In genomic region chr12:28190321-28191017, GRCh38 we compare ENCODE assay signal across 8 cellular contexts. TPM values are rescaled to one million over a fixed set of nuclear protein-coding genes. Genes with fewer than 3 reads are reported as not detected.
DNase-seq lines count a peak whose midpoint lies in the region; ATAC-seq and TF ChIP-seq lines count a peak whose summit lies in the region.

Gene CCDC91, plus strand, starts transcription at chr12:28190456. Its CDS starts 66,760 bp downstream, at chr12:28257216.

- ATAC-seq in GM19351 (IDR thresholded peaks at IDR 0.05; ENCODE audit: unreplicated experiment) = peak; percentile 89
- peak; percentile 82 for ATAC-seq in HG03520 (IDR thresholded peaks at IDR 0.05; ENCODE audit: unreplicated experiment)
- peak; percentile 96 to 97 for ATAC-seq in lower lobe of right lung

- TF ChIP-seq CTCF in lower lobe of right lung (IDR thresholded peaks at IDR 0.05) = no peak

- POLR2A ChIA-PET in activated CD4-positive, alpha-beta memory T cell treated with anti-CD3 and anti-CD28 coated beads, Interleukin-2, amount 10 ng/mL, durations not matched to agents 7 days and 5 days (lab: Charles Lee) = interaction anchor here (0.9 to 4.2 kb wide), 14 partner anchors 14 to 360 kb away, joined by 3 to 27 read pairs (median 4); no protein-coding TSS in a partner anchor

- H3K27me3 ChIP-seq in BLaER1 treated with 17β-estradiol and CSF1 and Interleukin-3, amounts not matched to agents 10 nM and 100 nM = no peaks in the 10 kb centered on the region
- H3K27me3 ChIP-seq in duodenal mucosa (ENCODE audit: control insufficient read depth in 1 of 2, insufficient read depth in 2 of 2, low read length in 2 of 2) (no peaks in the 10 kb centered on the region), lower lobe of right lung (ENCODE audit: low read depth) (no peaks in the 10 kb centered on the region)

- CTCF ChIA-PET in activated CD4-positive, alpha-beta memory T cell treated with anti-CD3 and anti-CD28 coated beads, Interleukin-2, amount 10 ng/mL, durations not matched to agents 7 days and 5 days (lab: Charles Lee) = interaction anchor here (1.0 kb wide), 1 partner anchor 666 kb away, joined by 3 read pairs; the partner anchor contains the start of gene PPFIBP1

- H3K9me3 ChIP-seq in BLaER1 treated with 17β-estradiol and CSF1 and Interleukin-3, amounts not matched to agents 10 nM and 100 nM (replicated peaks in 1 of 11) = peaks cover 14 to 40% (median 26%) of the 10 kb centered on the region in 11 experiments
- H3K9me3 ChIP-seq in duodenal mucosa (ENCODE audit: control insufficient read depth in 1 of 2, low read length in 2 of 2) = no peaks in the 10 kb centered on the region
- no peaks in the 10 kb centered on the region for H3K9me3 ChIP-seq in lower lobe of right lung

- H3K4me3 ChIP-seq in BLaER1 treated with 17β-estradiol and CSF1 and Interleukin-3, amounts not matched to agents 10 nM and 100 nM = peak within 1 kb of the TSS; percentile 72 to 93 (median 82)
- H3K4me3 ChIP-seq in duodenal mucosa (ENCODE audit: low read depth in 1 of 2, low read length in 2 of 2) = peak within 1 kb of the TSS; percentile 92 to 97
- H3K4me3 ChIP-seq in lower lobe of right lung = peak within 1 kb of the TSS; percentile 87

- peaks cover 3% of the 10 kb centered on the region for H3K9me3 Mint-ChIP-seq in activated CD4-positive, alpha-beta memory T cell treated with anti-CD3 and anti-CD28 coated beads, Interleukin-2, amount 10 ng/mL, durations not matched to agents 7 days and 5 days

- H3K27me3 Mint-ChIP-seq in activated CD4-positive, alpha-beta memory T cell treated with anti-CD3 and anti-CD28 coated beads, Interleukin-2, amount 10 ng/mL, durations not matched to agents 7 days and 5 days = no peaks in the 10 kb centered on the region

- H3K4me1 ChIP-seq in BLaER1 treated with 17β-estradiol and CSF1 and Interleukin-3, amounts not matched to agents 10 nM and 100 nM = peaks cover 11 to 24% (median 19%) of the 10 kb centered on the region in 10 experiments
- H3K4me1 ChIP-seq in duodenal mucosa (ENCODE audit: control insufficient read depth in 1 of 2, insufficient read depth in 2 of 2, low read length in 2 of 2) (peaks cover 5 to 15% of the 10 kb centered on the region in 2 donors), lower lobe of right lung (peaks cover 21% of the 10 kb centered on the region)

- H3K36me3 Mint-ChIP-seq in activated CD4-positive, alpha-beta memory T cell treated with anti-CD3 and anti-CD28 coated beads, Interleukin-2, amount 10 ng/mL, durations not matched to agents 7 days and 5 days (ENCODE audit: low read depth) = peaks cover 15% of the 10 kb centered on the region

- no peaks in the 10 kb centered on the region for H4K20me1 ChIP-seq in BLaER1 treated with 17β-estradiol and CSF1 and Interleukin-3, amounts not matched to agents 10 nM and 100 nM

- H3K4me2 ChIP-seq in BLaER1 treated with 17β-estradiol and CSF1 and Interleukin-3, amounts not matched to agents 10 nM and 100 nM = peak within 1 kb of the TSS; percentile 79 to 94 (median 88)

- DNase-seq in NCI-H82 treated with DMSO at 0.1 percent for 48 hours (lab: John Stamatoyannopoulos, UW; ENCODE audit: unreplicated experiment) (peak; percentile 19), lower lobe of right lung (peak; percentile 91)
- DNase-seq in activated CD4-positive, alpha-beta memory T cell treated with anti-CD3 and anti-CD28 coated beads, Interleukin-2, amount 10 ng/mL, durations not matched to agents 7 days and 5 days = peak; percentile 88
- peak; percentile 70 to 81 (median 80) for DNase-seq in stimulated activated CD4-positive, alpha-beta T cell treated with anti-CD3 and anti-CD28 coated beads, TNF-alpha, amount 100 ng/mL, for 4 hours (ENCODE audit: low read depth in 3 of 3)

- intact Hi-C loops in lower lobe of right lung (cut with DNase I) = no loop called here

- H3K27ac Mint-ChIP-seq in activated CD4-positive, alpha-beta memory T cell treated with anti-CD3 and anti-CD28 coated beads, Interleukin-2, amount 10 ng/mL, durations not matched to agents 7 days and 5 days = peak within 1 kb of the TSS; percentile 97

- H3K4me3 Mint-ChIP-seq in activated CD4-positive, alpha-beta memory T cell treated with anti-CD3 and anti-CD28 coated beads, Interleukin-2, amount 10 ng/mL, durations not matched to agents 7 days and 5 days = peak within 1 kb of the TSS; percentile 93

- peak within 1 kb of the TSS; percentile 91 to 99 (median 96) for H3K27ac ChIP-seq in BLaER1 treated with 17β-estradiol and CSF1 and Interleukin-3, amounts not matched to agents 10 nM and 100 nM
- peak within 1 kb of the TSS; percentile 95 for H3K27ac ChIP-seq in duodenal mucosa (ENCODE audit: low read depth, low read length)
- H3K27ac ChIP-seq in lower lobe of right lung = peak within 1 kb of the TSS; percentile 98

- peaks cover 6 to 13% (median 11%) of the 10 kb centered on the region in 11 experiments; a peak in 16 of 22 replicates for H3K36me3 ChIP-seq in BLaER1 treated with 17β-estradiol and CSF1 and Interleukin-3, amounts not matched to agents 10 nM and 100 nM
- no peaks in the 10 kb centered on the region for H3K36me3 ChIP-seq in duodenal mucosa (ENCODE audit: control insufficient read depth in 1 of 2, insufficient read depth in 2 of 2, low read length in 2 of 2)
- H3K36me3 ChIP-seq in lower lobe of right lung = no peaks in the 10 kb centered on the region

- H3K9ac ChIP-seq in BLaER1 treated with 17β-estradiol and CSF1 and Interleukin-3, amounts not matched to agents 10 nM and 100 nM = peak within 1 kb of the TSS; percentile 89 to 98 (median 93)
- H3K9ac ChIP-seq in duodenal mucosa (ENCODE audit: low read depth in 1 of 2, low read length in 2 of 2) = peak within 1 kb of the TSS; percentile 90

- peaks cover 29% of the 10 kb centered on the region for H3K4me1 Mint-ChIP-seq in activated CD4-positive, alpha-beta memory T cell treated with anti-CD3 and anti-CD28 coated beads, Interleukin-2, amount 10 ng/mL, durations not matched to agents 7 days and 5 days

RNA-seq across cellular contexts. Expression of gene CCDC91, which starts in this region (rescaled TPM):
- total RNA-seq in activated CD4-positive, alpha-beta memory T cell treated with anti-CD3 and anti-CD28 coated beads, Interleukin-2, amount 10 ng/mL, durations not matched to agents 7 days and 5 days = 10 to 100 TPM; 23.1 to 24.6 TPM
- total RNA-seq in lower lobe of right lung = 30.2 TPM

Comparison
In these comparisons a context has a peak if more than half of its experiments do, and no peak if none do; other contexts are left out.
1. Peak in every context shown above with its lines: DNase-seq, ATAC-seq, H3K4me3 ChIP-seq and H3K27ac ChIP-seq.
2. DNase-seq: peak in every context shown above with its lines; median percentile 91 in lower lobe of right lung; 88 in activated CD4-positive, alpha-beta memory T cell treated with anti-CD3 and anti-CD28 coated beads, Interleukin-2, amount 10 ng/mL, durations not matched to agents 7 days and 5 days; 80 in stimulated activated CD4-positive, alpha-beta T cell treated with anti-CD3 and anti-CD28 coated beads, TNF-alpha, amount 100 ng/mL, for 4 hours; 19 in NCI-H82 treated with DMSO at 0.1 percent for 48 hours.